In genomic region chr5:108749130-108749861, GRCh38 we compare ENCODE assay signal across 8 cellular contexts. TPM values are rescaled to one million over a fixed set of nuclear protein-coding genes. Genes with fewer than 3 reads are reported as not detected.
A peak's percentile ranks its signal among the peaks of the same experiment; 100 is the strongest.
DNase-seq lines count a peak whose midpoint lies in the region; ATAC-seq and TF ChIP-seq lines count a peak whose summit lies in the region.

No MANE protein-coding gene starts in this region.

- no peaks in the 10 kb centered on the region for H3K27me3 ChIP-seq in ovary

- DNase-seq in activated naive CD4-positive, alpha-beta T cell (lab: John Stamatoyannopoulos, UW): peak in 3 of 4 experiments; percentile 16 to 42 (median 40)
- DNase-seq in activated naive CD4-positive, alpha-beta T cell treated with Interleukin-2 at 50 U/mL for 16 hours: no peak
- DNase-seq in HFFc6: no peak
- peak; percentile 44 for DNase-seq in M059J (ENCODE audit: low read depth)
- DNase-seq in glutamatergic neuron: no peak
- DNase-seq in ovary: no peak
- no peak for DNase-seq in DMS114 treated with DMSO at 0.1 percent for 48 hours (lab: John Stamatoyannopoulos, UW; ENCODE audit: unreplicated experiment)

- intact Hi-C loops in ovary (cut with DNase I): loop anchor here in 1 of 4 donors (2.0 to 5.0 kb wide), 2 partner anchors 20 to 367 kb away; partner anchors contain the start of gene FBXL17

- no peaks in the 10 kb centered on the region for H3K9me3 ChIP-seq in ovary

- H3K9me3 Mint-ChIP-seq in HFFc6 (no peaks in the 10 kb centered on the region), glutamatergic neuron (ENCODE audit: unreplicated experiment) (peaks cover 7% of the 10 kb centered on the region)
- no peaks in the 10 kb centered on the region for H3K9me3 Mint-ChIP-seq in activated T-helper 17 cell treated with anti-CD3 and anti-CD28 coated beads, Interleukin-2, amount 50 U/mL, for 72 hours

- H3K4me3 Mint-ChIP-seq in HFFc6 (peak overlapping the region; percentile 94), glutamatergic neuron (ENCODE audit: unreplicated experiment) (peak overlapping the region; percentile 96)
- peak overlapping the region; percentile 82 for H3K4me3 Mint-ChIP-seq in activated T-helper 17 cell treated with anti-CD3 and anti-CD28 coated beads, Interleukin-2, amount 50 U/mL, for 72 hours

- H3K27ac ChIP-seq in ovary: peak overlapping the region; percentile 49 to 95

- no peaks in the 10 kb centered on the region for H3K36me3 ChIP-seq in ovary

- ATAC-seq in activated T-helper 17 cell treated with anti-CD3 and anti-CD28 coated beads, Interleukin-2, amount 50 U/mL, for 72 hours (replicated peaks): peak; percentile 18

- TF ChIP-seq EP300 in ovary (IDR thresholded peaks at IDR 0.05): no peak

- no peak for TF ChIP-seq POLR2A in ovary (IDR thresholded peaks at IDR 0.05)

- H3K27ac Mint-ChIP-seq in HFFc6: peak overlapping the region; percentile 99
- peak overlapping the region; percentile 88 for H3K27ac Mint-ChIP-seq in activated T-helper 17 cell treated with anti-CD3 and anti-CD28 coated beads, Interleukin-2, amount 50 U/mL, for 72 hours
- peak overlapping the region; percentile 92 for H3K27ac Mint-ChIP-seq in glutamatergic neuron (ENCODE audit: unreplicated experiment)

- H3K36me3 Mint-ChIP-seq in HFFc6 (ENCODE audit: low read depth): no peaks in the 10 kb centered on the region
- H3K36me3 Mint-ChIP-seq in activated T-helper 17 cell treated with anti-CD3 and anti-CD28 coated beads, Interleukin-2, amount 50 U/mL, for 72 hours (ENCODE audit: low read depth): no peaks in the 10 kb centered on the region
- H3K36me3 Mint-ChIP-seq in glutamatergic neuron (ENCODE audit: unreplicated experiment): no peaks in the 10 kb centered on the region

- TF ChIP-seq CTCF in HFFc6 (IDR thresholded peaks at IDR 0.05): no peak
- peak; percentile 15 for TF ChIP-seq CTCF in glutamatergic neuron (IDR thresholded peaks at IDR 0.05; ENCODE audit: partially characterized antibody, unreplicated experiment)
- TF ChIP-seq CTCF in ovary (IDR thresholded peaks at IDR 0.05): no peak

- 1 to 2% (median 2%) methylated on average over 18 to 40 of the region's 40 CpGs for WGBS in ovary, 3 donors

- H3K4me1 ChIP-seq in ovary (ENCODE audit: insufficient read depth): no peaks in the 10 kb centered on the region

- peaks cover 2% of the 10 kb centered on the region; the same call in 1 of the 2 replicates for H3K27me3 Mint-ChIP-seq in HFFc6 (ENCODE audit: insufficient read depth)
- peaks cover 3% of the 10 kb centered on the region for H3K27me3 Mint-ChIP-seq in activated T-helper 17 cell treated with anti-CD3 and anti-CD28 coated beads, Interleukin-2, amount 50 U/mL, for 72 hours
- H3K27me3 Mint-ChIP-seq in glutamatergic neuron (ENCODE audit: unreplicated experiment): peaks cover 2% of the 10 kb centered on the region

- H3K4me3 ChIP-seq in ovary: peak overlapping the region; percentile 83

- H3K4me1 Mint-ChIP-seq in HFFc6 (ENCODE audit: low read depth) (peaks cover 52% of the 10 kb centered on the region), glutamatergic neuron (ENCODE audit: low read depth, unreplicated experiment) (peaks cover 19% of the 10 kb centered on the region)
- H3K4me1 Mint-ChIP-seq in activated T-helper 17 cell treated with anti-CD3 and anti-CD28 coated beads, Interleukin-2, amount 50 U/mL, for 72 hours: peaks cover 16% of the 10 kb centered on the region

RNA-seq across cellular contexts. Expression of gene FER, which starts 1.6 kb away (rescaled TPM):
- total RNA-seq in HFFc6 (2021; fragmentation: NEBNext Ultra II Directional; extraction: Animal tissue kit (Norgen Biotek cat#: 25700)): 10 to 100 TPM; 20.2 to 24.6 (median 22.9) TPM
- 9.0 TPM in 2 replicates for total RNA-seq in M059J (2014; rRNA removed; shearing (Covaris generic))
- total RNA-seq in activated T-helper 17 cell treated with anti-CD3 and anti-CD28 coated beads, Interleukin-2, amount 50 U/mL, for 72 hours: 1 to 10 TPM; 9.5 to 9.9 TPM
- total RNA-seq in glutamatergic neuron (ENCODE audit: unreplicated experiment): 30.9 TPM
- 10 to 100 TPM; 13.7 to 36.0 (median 33.3) TPM for total RNA-seq in ovary
- polyA plus RNA-seq in ovary: 1 to 10 TPM; 3.0 to 8.8 TPM

Comparison
In these comparisons a context has a peak if more than half of its experiments do, and no peak if none do; other contexts are left out.
1. DNase-seq: peak in activated naive CD4-positive, alpha-beta T cell (3 of 4) and M059J (single experiment); none in activated naive CD4-positive, alpha-beta T cell treated with Interleukin-2 at 50 U/mL for 16 hours (single experiment), HFFc6 (single experiment), glutamatergic neuron (single experiment), ovary (0 of 5) and DMS114 treated with DMSO at 0.1 percent for 48 hours (single experiment).
2. Peak in every context shown above with its lines, with median percentiles within 50 percentile points of each other: H3K27ac Mint-ChIP-seq and H3K4me3 Mint-ChIP-seq.